24 cellular contexts compared by ENCODE assay signal in the genomic region with DNA sequence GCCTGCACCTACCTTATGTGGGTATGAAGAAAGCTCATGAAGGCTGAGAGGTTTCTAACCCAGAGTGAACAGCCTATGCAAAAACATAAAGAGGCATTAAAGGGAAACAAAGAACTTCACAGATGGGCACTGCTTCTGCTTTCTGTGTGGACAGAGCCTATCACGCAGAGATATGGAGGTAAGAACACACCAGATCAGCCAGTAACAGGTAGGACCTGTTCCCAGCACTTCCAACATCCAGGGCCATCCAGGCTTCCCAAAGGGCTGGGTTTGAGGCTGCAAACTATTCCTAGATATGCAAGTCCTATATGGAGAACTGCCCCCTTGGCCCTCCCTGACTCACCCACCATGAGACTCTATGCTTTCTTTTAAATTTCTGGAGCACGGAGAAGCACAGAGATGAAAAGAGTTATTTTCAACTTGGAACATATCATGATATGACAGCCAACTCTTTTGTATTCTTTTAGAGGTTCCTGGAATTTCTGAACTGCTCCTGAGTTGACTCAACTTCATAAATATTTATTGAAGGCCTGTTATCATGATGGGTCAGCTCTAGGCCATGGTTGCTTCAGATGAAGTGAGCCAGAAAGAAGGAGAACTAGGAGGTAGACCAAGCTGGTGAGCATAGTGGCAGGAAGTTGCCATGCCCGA.
A peak's percentile ranks its signal among the peaks of the same experiment; 100 is the strongest.
DNase-seq lines count a peak whose midpoint lies in the region; ATAC-seq and TF ChIP-seq lines count a peak whose summit lies in the region.
"Had no signal": no experiment of that assay in that cellular context is flagged by ENCODE, and none has a peak within 500 bp of the region (broad histone marks: within the 10 kb centered on the region; RNA-seq: fewer than 3 reads in every experiment).

No MANE protein-coding gene starts in this region.

- H3K4me3 ChIP-seq in fibroblast of pulmonary artery (replicated peaks; ENCODE audit: low read depth, low read length) (no peak overlapping the region), trophoblast cell (ENCODE audit: low read depth, low read length) (no peak overlapping the region)
- H3K4me3 ChIP-seq: cardiac muscle cell, dorsolateral prefrontal cortex, gastrocnemius medialis, thyroid gland had no signal

- no peak overlapping the region for H2BK120ac ChIP-seq in trophoblast cell (ENCODE audit: insufficient read depth, low read length, poor library complexity)

- no peak for ATAC-seq in SK-N-SH treated with all-trans-retinoic acid at 6 μM for 48 hours
- ATAC-seq: activated CD8-positive, alpha-beta memory T cell treated with anti-CD3 and anti-CD28 coated beads, Interleukin-2, amount 10 ng/mL, durations not matched to agents 7 days and 5 days; activated T-helper 17 cell treated with anti-CD3 and anti-CD28 coated beads, Interleukin-2, amount 50 U/mL, for 72 hours; gastrocnemius medialis; left lobe of liver; natural killer cell treated with Interleukin-12 subunit alpha and Interleukin-12 subunit beta and Interleukin-15 and Interleukin-18, amount 100 ng/mL, for 72 hours; stimulated activated memory B cell treated with anti-CD40 and anti-IgM and Interleukin-4, amounts not matched to agents 10 μg/mL and 1 μg/mL and 100 μg/mL, for 72 hours had no signal

- no peak overlapping the region for H3K23ac ChIP-seq in trophoblast cell (ENCODE audit: low read length)

- no CpG with 5 or more reads among the region's 3 CpGs for WGBS in trophoblast cell (ENCODE audit: extremely low coverage, insufficient coverage, insufficient read length)

- H3K79me1 ChIP-seq in trophoblast cell (ENCODE audit: low read length): peaks cover 9% of the 10 kb centered on the region

- no peak overlapping the region for H3K18ac ChIP-seq in trophoblast cell (ENCODE audit: low read length)

- H4K8ac ChIP-seq in trophoblast cell (ENCODE audit: low read depth, low read length): no peak overlapping the region

- H4K91ac ChIP-seq in trophoblast cell (ENCODE audit: low read depth, low read length): no peak overlapping the region

- no peak overlapping the region for H3K4ac ChIP-seq in trophoblast cell (ENCODE audit: low read depth, low read length)

- peaks cover 1% of the 10 kb centered on the region for H3K9me3 ChIP-seq in trophoblast cell (ENCODE audit: insufficient read depth, low read depth, low read length)
- H3K9me3 ChIP-seq: gastrocnemius medialis, thyroid gland had no signal

- no peaks in the 10 kb centered on the region for H3K27me3 ChIP-seq in trophoblast cell (ENCODE audit: insufficient read depth, low read length)
- H3K27me3 ChIP-seq: cardiac muscle cell, dorsolateral prefrontal cortex, gastrocnemius medialis, thyroid gland had no signal

- H3K14ac ChIP-seq in trophoblast cell (ENCODE audit: low read length): no peak overlapping the region

- peaks cover 0 to 3% of the 10 kb centered on the region in 2 experiments for H3K36me3 ChIP-seq in trophoblast cell (ENCODE audit: control insufficient read depth in 1 of 2, insufficient read depth in 2 of 2, low read length in 2 of 2)
- H3K36me3 ChIP-seq: cardiac muscle cell, gastrocnemius medialis, thyroid gland had no signal

- no peak overlapping the region for H3K4me2 ChIP-seq in trophoblast cell (ENCODE audit: low read length)

- no peak overlapping the region for H3K9ac ChIP-seq in trophoblast cell (ENCODE audit: low read length)

- no peaks in the 10 kb centered on the region for H3K79me2 ChIP-seq in trophoblast cell (ENCODE audit: control insufficient read depth, insufficient read depth, low read length, poor library complexity)

- H2BK12ac ChIP-seq in trophoblast cell (ENCODE audit: low read length): no peak overlapping the region

- no peak overlapping the region for H2BK5ac ChIP-seq in trophoblast cell (ENCODE audit: low read depth, low read length, poor library complexity)

- TF ChIP-seq CTCF in fibroblast of pulmonary artery (IDR thresholded peaks at IDR 0.05; ENCODE audit: low read length, missing control alignments): no peak

- H2AFZ ChIP-seq in trophoblast cell (ENCODE audit: insufficient read depth, low read length, poor library complexity): no peak overlapping the region

- no peak overlapping the region for H3K27ac ChIP-seq in trophoblast cell (ENCODE audit: low read depth, low read length)
- H3K27ac ChIP-seq: cardiac muscle cell, gastrocnemius medialis, thyroid gland had no signal

- peaks cover 0 to 2% of the 10 kb centered on the region in 2 experiments for H3K4me1 ChIP-seq in trophoblast cell (ENCODE audit: control insufficient read depth in 1 of 2, insufficient read depth in 2 of 2, low read length in 2 of 2)
- H3K4me1 ChIP-seq: thyroid gland had no signal

- peak overlapping the region; percentile 24 for H2AK5ac ChIP-seq in trophoblast cell (ENCODE audit: low read length)

- DNase-seq in ELR (ENCODE audit: low read depth) (peak; percentile 39), amniotic epithelial cell (ENCODE audit: low read depth) (peak; percentile 53), fibroblast of pulmonary artery (ENCODE audit: low read depth) (peak; percentile 57), trophoblast cell (peak in 1 of 2 donors; percentile 49), NCI-H510A (lab: John Stamatoyannopoulos, UW) (no peak), ureter (ENCODE audit: low spot score) (no peak), NCI-H446 (lab: John Stamatoyannopoulos, UW) (no peak)
- DNase-seq: activated CD4-positive, alpha-beta T cell treated with anti-CD3 and anti-CD28 coated beads for 48 hours; activated CD8-positive, alpha-beta memory T cell treated with anti-CD3 and anti-CD28 coated beads, Interleukin-2, amount 10 ng/mL, durations not matched to agents 7 days and 5 days; CD4-positive, alpha-beta T cell; dorsolateral prefrontal cortex; gastrocnemius medialis; H7; midbrain; NCI-H2107; NCI-H526 treated with DMSO at 0.1 percent for 48 hours; stimulated activated CD4-positive, alpha-beta T cell treated with anti-CD3 and anti-CD28 coated beads, Interleukin-1b, Interleukin-23, amount 100 ng/mL, for 48 hours; thyroid gland had no signal

- no peak overlapping the region for H4K12ac ChIP-seq in trophoblast cell (ENCODE audit: low read depth, low read length)

TF ChIP-seq in SK-N-SH treated with all-trans-retinoic acid at 6 μM for 48 hours, 23 proteins besides CTCF, POLR2A, EP300 and RAD21 (continues in another document):
- no peak for TF ChIP-seq ZFP30 (CRISPR knock-in tag; IDR thresholded peaks at IDR 0.05)
- TF ChIP-seq ESRRG (CRISPR knock-in tag; IDR thresholded peaks at IDR 0.05): no peak
- no peak for TF ChIP-seq ZNF565 (CRISPR knock-in tag; conservative IDR thresholded peaks at IDR 0.05; ENCODE audit: low read depth)
- TF ChIP-seq TCF4 (CRISPR knock-in tag; IDR thresholded peaks at IDR 0.05; ENCODE audit: borderline replicate concordance): no peak
- no peak for TF ChIP-seq OSR1 (CRISPR knock-in tag; IDR thresholded peaks at IDR 0.05)
- no peak for TF ChIP-seq ZNF8 (CRISPR knock-in tag; IDR thresholded peaks at IDR 0.05)
- no peak for TF ChIP-seq ZC3H10 (CRISPR knock-in tag; IDR thresholded peaks at IDR 0.05)
- TF ChIP-seq ZFP3 (CRISPR knock-in tag; IDR thresholded peaks at IDR 0.05): no peak
- no peak for TF ChIP-seq TOX (CRISPR knock-in tag; IDR thresholded peaks at IDR 0.05; ENCODE audit: borderline replicate concordance)
- TF ChIP-seq ARNTL (CRISPR knock-in tag; IDR thresholded peaks at IDR 0.05; ENCODE audit: borderline replicate concordance, low read depth): no peak
- TF ChIP-seq, protein P1, sequence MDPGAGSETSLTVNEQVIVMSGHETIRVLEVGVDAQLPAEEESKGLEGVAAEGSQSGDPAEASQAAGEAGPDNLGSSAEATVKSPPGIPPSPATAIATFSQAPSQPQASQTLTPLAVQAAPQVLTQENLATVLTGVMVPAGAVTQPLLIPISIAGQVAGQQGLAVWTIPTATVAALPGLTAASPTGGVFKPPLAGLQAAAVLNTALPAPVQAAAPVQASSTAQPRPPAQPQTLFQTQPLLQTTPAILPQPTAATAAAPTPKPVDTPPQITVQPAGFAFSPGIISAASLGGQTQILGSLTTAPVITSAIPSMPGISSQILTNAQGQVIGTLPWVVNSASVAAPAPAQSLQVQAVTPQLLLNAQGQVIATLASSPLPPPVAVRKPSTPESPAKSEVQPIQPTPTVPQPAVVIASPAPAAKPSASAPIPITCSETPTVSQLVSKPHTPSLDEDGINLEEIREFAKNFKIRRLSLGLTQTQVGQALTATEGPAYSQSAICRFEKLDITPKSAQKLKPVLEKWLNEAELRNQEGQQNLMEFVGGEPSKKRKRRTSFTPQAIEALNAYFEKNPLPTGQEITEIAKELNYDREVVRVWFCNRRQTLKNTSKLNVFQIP (CRISPR knock-in tag; IDR thresholded peaks at IDR 0.05; ENCODE audit: borderline replicate concordance, low read depth): no peak
- TF ChIP-seq BACH2 (CRISPR knock-in tag; IDR thresholded peaks at IDR 0.05; ENCODE audit: borderline replicate concordance): no peak
- TF ChIP-seq, protein P2, sequence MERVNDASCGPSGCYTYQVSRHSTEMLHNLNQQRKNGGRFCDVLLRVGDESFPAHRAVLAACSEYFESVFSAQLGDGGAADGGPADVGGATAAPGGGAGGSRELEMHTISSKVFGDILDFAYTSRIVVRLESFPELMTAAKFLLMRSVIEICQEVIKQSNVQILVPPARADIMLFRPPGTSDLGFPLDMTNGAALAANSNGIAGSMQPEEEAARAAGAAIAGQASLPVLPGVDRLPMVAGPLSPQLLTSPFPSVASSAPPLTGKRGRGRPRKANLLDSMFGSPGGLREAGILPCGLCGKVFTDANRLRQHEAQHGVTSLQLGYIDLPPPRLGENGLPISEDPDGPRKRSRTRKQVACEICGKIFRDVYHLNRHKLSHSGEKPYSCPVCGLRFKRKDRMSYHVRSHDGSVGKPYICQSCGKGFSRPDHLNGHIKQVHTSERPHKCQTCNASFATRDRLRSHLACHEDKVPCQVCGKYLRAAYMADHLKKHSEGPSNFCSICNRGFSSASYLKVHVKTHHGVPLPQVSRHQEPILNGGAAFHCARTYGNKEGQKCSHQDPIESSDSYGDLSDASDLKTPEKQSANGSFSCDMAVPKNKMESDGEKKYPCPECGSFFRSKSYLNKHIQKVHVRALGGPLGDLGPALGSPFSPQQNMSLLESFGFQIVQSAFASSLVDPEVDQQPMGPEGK (CRISPR knock-in tag; IDR thresholded peaks at IDR 0.05; ENCODE audit: borderline replicate concordance): no peak
- no peak for TF ChIP-seq ISL1 (CRISPR knock-in tag; IDR thresholded peaks at IDR 0.05)
- TF ChIP-seq, protein P3, sequence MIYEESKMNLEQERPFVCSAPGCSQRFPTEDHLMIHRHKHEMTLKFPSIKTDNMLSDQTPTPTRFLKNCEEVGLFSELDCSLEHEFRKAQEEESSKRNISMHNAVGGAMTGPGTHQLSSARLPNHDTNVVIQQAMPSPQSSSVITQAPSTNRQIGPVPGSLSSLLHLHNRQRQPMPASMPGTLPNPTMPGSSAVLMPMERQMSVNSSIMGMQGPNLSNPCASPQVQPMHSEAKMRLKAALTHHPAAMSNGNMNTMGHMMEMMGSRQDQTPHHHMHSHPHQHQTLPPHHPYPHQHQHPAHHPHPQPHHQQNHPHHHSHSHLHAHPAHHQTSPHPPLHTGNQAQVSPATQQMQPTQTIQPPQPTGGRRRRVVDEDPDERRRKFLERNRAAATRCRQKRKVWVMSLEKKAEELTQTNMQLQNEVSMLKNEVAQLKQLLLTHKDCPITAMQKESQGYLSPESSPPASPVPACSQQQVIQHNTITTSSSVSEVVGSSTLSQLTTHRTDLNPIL (CRISPR knock-in tag; IDR thresholded peaks at IDR 0.05; ENCODE audit: low read depth): no peak
- no peak for TF ChIP-seq ZNF70 (CRISPR knock-in tag; IDR thresholded peaks at IDR 0.05)

Comparison
In these comparisons a context has a peak if more than half of its experiments do, and no peak if none do; other contexts are left out.
1. DNase-seq: peak in ELR (single experiment), amniotic epithelial cell (single experiment) and fibroblast of pulmonary artery (single experiment); none in NCI-H510A (single experiment), ureter (single experiment) and NCI-H446 (0 of 2).